In the genomic region with DNA sequence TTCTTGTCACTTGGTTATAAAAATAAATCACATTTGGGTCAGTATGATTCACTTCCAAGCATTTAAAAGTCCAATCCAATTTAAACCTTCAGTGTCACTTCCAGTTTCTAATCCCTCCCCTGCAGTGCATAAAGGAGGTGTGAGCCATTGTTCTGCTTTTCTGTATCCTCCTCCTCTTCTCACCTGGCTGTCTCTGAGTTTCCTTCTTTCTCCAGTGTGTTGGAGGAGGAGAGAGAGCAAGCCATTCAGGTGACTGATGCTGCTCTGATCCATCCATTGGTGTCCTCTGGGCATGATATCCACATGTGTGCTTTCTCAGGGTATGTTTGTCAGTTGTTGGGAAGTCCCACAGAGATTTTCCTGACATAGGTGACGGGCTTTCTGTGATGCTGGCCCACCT, we compare ENCODE assay signal across 8 cellular contexts. TPM values are rescaled to one million over a fixed set of nuclear protein-coding genes. Genes with fewer than 3 reads are reported as not detected.
DNase-seq lines count a peak whose midpoint lies in the region; ATAC-seq, FAIRE-seq and TF ChIP-seq lines count a peak whose summit lies in the region.

No MANE protein-coding gene starts in this region.

- no peaks in the 10 kb centered on the region for H3K9me3 ChIP-seq in pancreas

- no peaks in the 10 kb centered on the region for H3K27me3 ChIP-seq in layer of hippocampus (ENCODE audit: control insufficient read depth, insufficient read depth, low read length)
- no peaks in the 10 kb centered on the region for H3K27me3 ChIP-seq in pancreas

- peak overlapping the region; percentile 95 for H3K4me3 Mint-ChIP-seq in stimulated activated naive CD8-positive, alpha-beta T cell treated with anti-CD3 and anti-CD28 coated beads, Interleukin-15, Interleukin-2, amounts not matched to agents 100 ng/mL and 50 ng/mL, for 24 hours
- peak overlapping the region; percentile 90 for H3K4me3 Mint-ChIP-seq in activated CD8-positive, alpha-beta T cell treated with anti-CD3 and anti-CD28 coated beads for 36 hours

- TF ChIP-seq CTCF in activated CD8-positive, alpha-beta T cell treated with anti-CD3 and anti-CD28 coated beads for 36 hours (IDR thresholded peaks at IDR 0.05) = no peak
- no peak for TF ChIP-seq CTCF in pancreas (IDR thresholded peaks at IDR 0.05)

- WGBS in pancreas, 2 donors = 81 to 94% methylated on average over 1 of the region's 1 CpG

- H3K4me3 ChIP-seq in pancreas = peak overlapping the region in 1 of 4 donors; percentile 71

- peaks cover 35% of the 10 kb centered on the region for H3K4me1 Mint-ChIP-seq in stimulated activated naive CD8-positive, alpha-beta T cell treated with anti-CD3 and anti-CD28 coated beads, Interleukin-15, Interleukin-2, amounts not matched to agents 100 ng/mL and 50 ng/mL, for 24 hours (ENCODE audit: low read depth)
- H3K4me1 Mint-ChIP-seq in activated CD8-positive, alpha-beta T cell treated with anti-CD3 and anti-CD28 coated beads for 36 hours (ENCODE audit: low read depth) = peaks cover 49% of the 10 kb centered on the region

- H3K4me1 ChIP-seq in pancreas = peaks cover 0 to 5% (median 5%) of the 10 kb centered on the region in 3 donors

- peak overlapping the region; percentile 98 for H3K27ac Mint-ChIP-seq in stimulated activated naive CD8-positive, alpha-beta T cell treated with anti-CD3 and anti-CD28 coated beads, Interleukin-15, Interleukin-2, amounts not matched to agents 100 ng/mL and 50 ng/mL, for 24 hours
- H3K27ac Mint-ChIP-seq in activated CD8-positive, alpha-beta T cell treated with anti-CD3 and anti-CD28 coated beads for 36 hours = peak overlapping the region; percentile 97

- no peak for DNase-seq in stimulated activated naive CD8-positive, alpha-beta T cell treated with anti-CD3 and anti-CD28 coated beads, Interleukin-15, Interleukin-2, amounts not matched to agents 100 U/mL and 50 U/mL, for 24 hours
- DNase-seq in activated CD8-positive, alpha-beta T cell treated with anti-CD3 and anti-CD28 coated beads for 36 hours = no peak
- DNase-seq in hippocampal formation (lab: John Stamatoyannopoulos, UW) (no peak), NCI-H2107 treated with DMSO at 0.1 percent for 48 hours (lab: John Stamatoyannopoulos, UW; ENCODE audit: unreplicated experiment) (no peak), pancreas (no peak), foreskin melanocyte (no peak)

- CTCF ChIA-PET in activated CD8-positive, alpha-beta T cell treated with anti-CD3 and anti-CD28 coated beads for 36 hours (lab: Charles Lee) = interaction anchor here (1.0 to 3.1 kb wide), 17 partner anchors 9 to 196 kb away, joined by 3 to 28 read pairs (median 5); a partner anchor contains a TSS

- H3K27me3 Mint-ChIP-seq in stimulated activated naive CD8-positive, alpha-beta T cell treated with anti-CD3 and anti-CD28 coated beads, Interleukin-15, Interleukin-2, amounts not matched to agents 100 ng/mL and 50 ng/mL, for 24 hours = no peaks in the 10 kb centered on the region
- H3K27me3 Mint-ChIP-seq in activated CD8-positive, alpha-beta T cell treated with anti-CD3 and anti-CD28 coated beads for 36 hours = no peaks in the 10 kb centered on the region

- H3K36me3 ChIP-seq in pancreas = no peaks in the 10 kb centered on the region

- peak overlapping the region; percentile 98 for H3K27ac ChIP-seq in layer of hippocampus (ENCODE audit: low read depth, low read length)
- H3K27ac ChIP-seq in pancreas = no peak overlapping the region

- ATAC-seq in stimulated activated naive CD8-positive, alpha-beta T cell treated with anti-CD3 and anti-CD28 coated beads, Interleukin-15, Interleukin-2, amounts not matched to agents 100 U/mL and 50 U/mL, for 24 hours = no peak
- ATAC-seq in activated CD8-positive, alpha-beta T cell treated with anti-CD3 and anti-CD28 coated beads for 36 hours = no peak
- no peak for ATAC-seq in pancreas

- POLR2A ChIA-PET in activated CD8-positive, alpha-beta T cell treated with anti-CD3 and anti-CD28 coated beads for 36 hours (lab: Charles Lee) = interaction anchor here (0.8 to 3.0 kb wide), 7 partner anchors 8 to 55 kb away, joined by 3 to 14 read pairs (median 6); a partner anchor contains a TSS

- H3K9me3 Mint-ChIP-seq in stimulated activated naive CD8-positive, alpha-beta T cell treated with anti-CD3 and anti-CD28 coated beads, Interleukin-15, Interleukin-2, amounts not matched to agents 100 ng/mL and 50 ng/mL, for 24 hours = no peaks in the 10 kb centered on the region
- H3K9me3 Mint-ChIP-seq in activated CD8-positive, alpha-beta T cell treated with anti-CD3 and anti-CD28 coated beads for 36 hours = no peaks in the 10 kb centered on the region

- peaks cover 41% of the 10 kb centered on the region for H3K36me3 Mint-ChIP-seq in stimulated activated naive CD8-positive, alpha-beta T cell treated with anti-CD3 and anti-CD28 coated beads, Interleukin-15, Interleukin-2, amounts not matched to agents 100 ng/mL and 50 ng/mL, for 24 hours (ENCODE audit: low read depth)
- peaks cover 33% of the 10 kb centered on the region for H3K36me3 Mint-ChIP-seq in activated CD8-positive, alpha-beta T cell treated with anti-CD3 and anti-CD28 coated beads for 36 hours (ENCODE audit: low read depth)

- no peak for FAIRE-seq in pancreas (lab: Jason Lieb, UNC)

- intact Hi-C loops in activated CD8-positive, alpha-beta T cell treated with anti-CD3 and anti-CD28 coated beads for 36 hours (cut with micrococcal nuclease) = loop anchor here (2.0 kb wide), 1 partner anchor 56 kb away; a partner anchor contains a TSS
- intact Hi-C loops in pancreas (cut with DNase I) = no loop called here

RNA-seq across cellular contexts. Expression of a gene that starts 1.2 kb away (rescaled TPM):
- total RNA-seq in activated CD8-positive, alpha-beta T cell treated with anti-CD3 and anti-CD28 coated beads for 36 hours = 10 to 100 TPM; 22.8 to 23.5 TPM
- 1 to 10 TPM; 3.3 to 6.1 (median 5.3) TPM for total RNA-seq in pancreas
- polyA plus RNA-seq in pancreas = 1 to 10 TPM; 6.4 to 7.3 TPM

RNA-seq across cellular contexts. Expression of a gene that starts 37.7 kb away (rescaled TPM):
- 10 to 100 TPM; 42.2 to 44.7 TPM for total RNA-seq in activated CD8-positive, alpha-beta T cell treated with anti-CD3 and anti-CD28 coated beads for 36 hours
- total RNA-seq in pancreas = 10 to 100 TPM in 5 of 6 donors, 1 to 10 TPM in 1; 9.8 to 20.7 (median 14.4) TPM
- polyA plus RNA-seq in pancreas = 10 to 100 TPM; 10.5 to 20.6 TPM

RNA-seq across cellular contexts. Expression of a gene that starts 56.1 kb away (rescaled TPM):
- 10 to 100 TPM; 53.6 to 57.2 TPM for total RNA-seq in activated CD8-positive, alpha-beta T cell treated with anti-CD3 and anti-CD28 coated beads for 36 hours
- total RNA-seq in pancreas = 10 to 100 TPM; 12.0 to 19.6 (median 14.3) TPM
- polyA plus RNA-seq in pancreas = 10 to 100 TPM; 23.3 to 34.9 TPM
